18 cellular contexts compared by ENCODE assay signal in the genomic region with DNA sequence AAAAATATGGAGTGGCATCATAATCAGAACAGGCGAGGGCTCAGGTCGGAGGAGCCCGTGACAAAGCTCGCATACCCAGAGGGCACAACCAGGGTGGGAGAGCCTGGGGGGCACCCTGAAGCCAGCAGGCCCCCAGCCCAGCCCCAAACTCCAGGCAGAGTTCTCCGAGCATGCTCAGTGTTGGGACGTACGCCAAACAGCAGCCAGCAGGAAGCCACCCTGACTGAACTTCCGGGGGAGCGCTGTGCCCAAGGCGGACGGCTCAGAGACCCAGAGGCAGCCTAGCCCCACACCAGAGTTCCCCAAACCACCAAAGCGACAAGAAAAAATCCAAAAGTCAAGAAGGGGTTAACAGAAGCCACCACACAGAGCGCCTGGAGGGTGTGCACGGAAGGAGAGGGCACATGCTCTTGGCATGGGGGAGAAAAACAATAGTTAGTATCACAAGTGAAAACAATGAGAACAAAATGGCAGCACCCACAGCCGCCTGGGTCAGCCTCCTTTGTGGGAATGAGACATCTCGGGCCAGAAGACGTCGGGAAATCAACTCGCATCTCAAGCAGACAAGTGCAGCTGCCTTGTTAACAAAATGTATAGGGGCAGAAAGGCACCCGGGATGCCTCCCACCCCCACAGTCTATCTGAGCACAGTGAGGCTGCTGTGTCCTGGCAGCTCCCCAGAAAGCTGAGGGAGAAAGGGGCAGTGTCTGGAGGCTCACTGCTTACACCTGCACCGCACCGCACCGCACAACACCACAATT. TPM values are rescaled to one million over a fixed set of nuclear protein-coding genes. Genes with fewer than 3 reads are reported as not detected.
DNase-seq lines count a peak whose midpoint lies in the region; ATAC-seq and TF ChIP-seq lines count a peak whose summit lies in the region.
"Had no signal": no experiment of that assay in that cellular context is flagged by ENCODE, and none has a peak within 500 bp of the region (broad histone marks: within the 10 kb centered on the region; RNA-seq: fewer than 3 reads in every experiment).

No MANE protein-coding gene starts in this region.

- H4K20me1 ChIP-seq in osteoblast (ENCODE audit: insufficient read depth, low read length) = peaks cover 25% of the 10 kb centered on the region
- no peaks in the 10 kb centered on the region for H4K20me1 ChIP-seq in PC-3 (ENCODE audit: low read length)

- peak; percentile 37 for ATAC-seq in activated naive CD8-positive, alpha-beta T cell treated with anti-CD3 and anti-CD28 coated beads, Interleukin-2, amount 10 ng/mL, durations not matched to agents 7 days and 5 days (ENCODE audit: low read depth)
- ATAC-seq in PC-3 = no peak
- ATAC-seq: A549, left cardiac atrium had no signal

- CTCF ChIA-PET in activated CD4-positive, alpha-beta T cell treated with anti-CD3 and anti-CD28 coated beads, Interleukin-2, amount 10 ng/mL, durations not matched to agents 7 days and 5 days (lab: Charles Lee) = interaction anchor here (0.8 to 1.5 kb wide), 2 partner anchors 28 to 142 kb away, joined by 3 read pairs; no protein-coding TSS in a partner anchor
- CTCF ChIA-PET in PC-3 (lab: Charles Lee) = no interaction called here

- POLR2A ChIA-PET in activated CD4-positive, alpha-beta T cell treated with anti-CD3 and anti-CD28 coated beads, Interleukin-2, amount 10 ng/mL, durations not matched to agents 7 days and 5 days (lab: Charles Lee) = no interaction called here
- POLR2A ChIA-PET in activated naive CD8-positive, alpha-beta T cell treated with anti-CD3 and anti-CD28 coated beads, Interleukin-2, amount 10 ng/mL, durations not matched to agents 7 days and 5 days (lab: Charles Lee) = no interaction called here
- POLR2A ChIA-PET in PC-3 (lab: Charles Lee; ENCODE audit: unreplicated experiment) = no interaction called here

- peaks cover 30% of the 10 kb centered on the region for H3K36me3 Mint-ChIP-seq in activated CD4-positive, alpha-beta T cell treated with anti-CD3 and anti-CD28 coated beads, Interleukin-2, amount 10 ng/mL, durations not matched to agents 7 days and 5 days (ENCODE audit: low read depth)
- peaks cover 11% of the 10 kb centered on the region for H3K36me3 Mint-ChIP-seq in activated naive CD8-positive, alpha-beta T cell treated with anti-CD3 and anti-CD28 coated beads, Interleukin-2, amount 10 ng/mL, durations not matched to agents 7 days and 5 days

- H3K27ac Mint-ChIP-seq in activated CD4-positive, alpha-beta T cell treated with anti-CD3 and anti-CD28 coated beads, Interleukin-2, amount 10 ng/mL, durations not matched to agents 7 days and 5 days = peak overlapping the region; percentile 74
- H3K27ac Mint-ChIP-seq in activated naive CD8-positive, alpha-beta T cell treated with anti-CD3 and anti-CD28 coated beads, Interleukin-2, amount 10 ng/mL, durations not matched to agents 7 days and 5 days = peak overlapping the region; percentile 87
- H3K27ac Mint-ChIP-seq: type B pancreatic cell had no signal

- TF ChIP-seq CTCF in osteoblast (IDR thresholded peaks at IDR 0.05; ENCODE audit: extremely low read depth, low read depth, low read length) (no peak), colonic mucosa (IDR thresholded peaks at IDR 0.05) (no peak), PC-3 (conservative IDR thresholded peaks at IDR 0.05; ENCODE audit: low read depth, low read length) (no peak)

- no peaks in the 10 kb centered on the region for H3K27me3 Mint-ChIP-seq in activated CD4-positive, alpha-beta T cell treated with anti-CD3 and anti-CD28 coated beads, Interleukin-2, amount 10 ng/mL, durations not matched to agents 7 days and 5 days
- no peaks in the 10 kb centered on the region for H3K27me3 Mint-ChIP-seq in activated naive CD8-positive, alpha-beta T cell treated with anti-CD3 and anti-CD28 coated beads, Interleukin-2, amount 10 ng/mL, durations not matched to agents 7 days and 5 days
- H3K27me3 Mint-ChIP-seq: type B pancreatic cell had no signal

- no peaks in the 10 kb centered on the region for H3K4me1 Mint-ChIP-seq in activated CD4-positive, alpha-beta T cell treated with anti-CD3 and anti-CD28 coated beads, Interleukin-2, amount 10 ng/mL, durations not matched to agents 7 days and 5 days
- H3K4me1 Mint-ChIP-seq in activated naive CD8-positive, alpha-beta T cell treated with anti-CD3 and anti-CD28 coated beads, Interleukin-2, amount 10 ng/mL, durations not matched to agents 7 days and 5 days = peaks cover 4% of the 10 kb centered on the region

- H3K79me2 ChIP-seq in osteoblast (ENCODE audit: insufficient read depth, low read length) (peaks cover 8% of the 10 kb centered on the region), PC-3 (ENCODE audit: low read length) (no peaks in the 10 kb centered on the region)
- H3K79me2 ChIP-seq: hepatocyte had no signal

- H3K9ac ChIP-seq in colonic mucosa (ENCODE audit: low read depth in 2 of 2, low read length in 2 of 2) = no peak overlapping the region
- no peak overlapping the region for H3K9ac ChIP-seq in PC-3 (ENCODE audit: low read length)

- H3K9me3 ChIP-seq in KOPT-K1 (ENCODE audit: insufficient read depth, low read length, poor library complexity, severe bottlenecking) (no peaks in the 10 kb centered on the region), osteoblast (ENCODE audit: low read depth, low read length) (no peaks in the 10 kb centered on the region), colonic mucosa (no peaks in the 10 kb centered on the region), PC-3 (ENCODE audit: low read length) (no peaks in the 10 kb centered on the region)
- H3K9me3 ChIP-seq: A549 had no signal

- no peaks in the 10 kb centered on the region for H3K9me2 ChIP-seq in PC-3 (replicated peaks; ENCODE audit: low read length)

- H3K4me1 ChIP-seq in osteoblast (ENCODE audit: insufficient read depth, low read length) (peaks cover 5% of the 10 kb centered on the region), colonic mucosa (no peaks in the 10 kb centered on the region), PC-3 (ENCODE audit: insufficient read depth, low read length) (no peaks in the 10 kb centered on the region)
- H3K4me1 ChIP-seq: A549 had no signal

- intact Hi-C loops in colonic mucosa (cut with DNase I) (no loop called here), PC-3 (cut with micrococcal nuclease) (no loop called here)

- H3F3A ChIP-seq in PC-3 (ENCODE audit: low read length, unreplicated experiment) = no peaks in the 10 kb centered on the region

- H3K4me2 ChIP-seq in osteoblast (ENCODE audit: insufficient read depth, low read length) (no peak overlapping the region), PC-3 (ENCODE audit: low read length) (no peak overlapping the region)
- H3K4me2 ChIP-seq: A549, hepatocyte had no signal

- peak overlapping the region; percentile 87 for H3K27ac ChIP-seq in KOPT-K1 (ENCODE audit: low read depth, low read length, poor library complexity, severe bottlenecking)
- H3K27ac ChIP-seq in osteoblast (ENCODE audit: low read depth, low read length) = no peak overlapping the region
- H3K27ac ChIP-seq in colonic mucosa = no peak overlapping the region
- H3K27ac ChIP-seq in PC-3 (ENCODE audit: low read length) = no peak overlapping the region
- H3K27ac ChIP-seq: A549, hepatocyte had no signal

- DNase-seq in activated CD4-positive, alpha-beta T cell treated with anti-CD3 and anti-CD28 coated beads, Interleukin-2, amount 10 ng/mL, durations not matched to agents 7 days and 5 days = no peak
- no peak for DNase-seq in activated CD4-positive, alpha-beta T cell treated with anti-CD3 and anti-CD28 coated beads, Interleukin-2, amount 50 U/mL, for 4 hours
- DNase-seq in activated naive CD8-positive, alpha-beta T cell treated with anti-CD3 and anti-CD28 coated beads, Interleukin-2, amount 10 ng/mL, durations not matched to agents 7 days and 5 days = no peak
- DNase-seq in osteoblast (ENCODE audit: insufficient read length, low spot score, missing footprints) (peak; percentile 21), NCI-H82 treated with DMSO at 0.1 percent for 48 hours (lab: John Stamatoyannopoulos, UW; ENCODE audit: unreplicated experiment) (no peak), colonic mucosa (no peak), PC-3 (no peak)
- DNase-seq: COR-L47; effector memory CD4-positive, alpha-beta T cell; left cardiac atrium; NCI-H1092; NK-92 treated with Interleukin-12 subunit alpha and Interleukin-12 subunit beta, amount 100 ng/mL, for 24 hours; stimulated activated CD4-positive, alpha-beta T cell treated with anti-CD3 and anti-CD28 coated beads, Interleukin-4, amount 100 ng/mL, for 24 hours had no signal

- H3K36me3 ChIP-seq in KOPT-K1 (ENCODE audit: insufficient read depth, low read length) (peaks cover 80% of the 10 kb centered on the region), osteoblast (ENCODE audit: insufficient read depth, low read length) (peaks cover 61% of the 10 kb centered on the region), colonic mucosa (peaks cover 31% of the 10 kb centered on the region), PC-3 (ENCODE audit: low read depth, low read length) (peaks cover 65% of the 10 kb centered on the region)

- BruUV-seq in PC-3 (replicated peaks; lab: Mats Ljungman, UMichigan) = no TSS peak

- H3K4me3 Mint-ChIP-seq in activated CD4-positive, alpha-beta T cell treated with anti-CD3 and anti-CD28 coated beads, Interleukin-2, amount 10 ng/mL, durations not matched to agents 7 days and 5 days = no peak overlapping the region
- H3K4me3 Mint-ChIP-seq in activated naive CD8-positive, alpha-beta T cell treated with anti-CD3 and anti-CD28 coated beads, Interleukin-2, amount 10 ng/mL, durations not matched to agents 7 days and 5 days = peak overlapping the region; percentile 50
- H3K4me3 Mint-ChIP-seq: type B pancreatic cell had no signal

- H3K9me3 Mint-ChIP-seq in activated CD4-positive, alpha-beta T cell treated with anti-CD3 and anti-CD28 coated beads, Interleukin-2, amount 10 ng/mL, durations not matched to agents 7 days and 5 days = no peaks in the 10 kb centered on the region
- no peaks in the 10 kb centered on the region for H3K9me3 Mint-ChIP-seq in activated naive CD8-positive, alpha-beta T cell treated with anti-CD3 and anti-CD28 coated beads, Interleukin-2, amount 10 ng/mL, durations not matched to agents 7 days and 5 days
- H3K9me3 Mint-ChIP-seq: type B pancreatic cell had no signal

- H3K4me3 ChIP-seq in osteoblast (ENCODE audit: insufficient read depth, low read length) = no peak overlapping the region
- H3K4me3 ChIP-seq in colonic mucosa = no peak overlapping the region
- H3K4me3 ChIP-seq in PC-3 (ENCODE audit: low read length) = no peak overlapping the region
- H3K4me3 ChIP-seq: A549, hepatocyte had no signal

- no peak overlapping the region for H2AFZ ChIP-seq in osteoblast (ENCODE audit: low read length)
- H2AFZ ChIP-seq in PC-3 (ENCODE audit: low read length) = no peak overlapping the region
- H2AFZ ChIP-seq: hepatocyte had no signal

- H3K27me3 ChIP-seq in osteoblast (ENCODE audit: insufficient read depth, low read length) = no peaks in the 10 kb centered on the region
- H3K27me3 ChIP-seq in colonic mucosa = no peaks in the 10 kb centered on the region
- no peaks in the 10 kb centered on the region for H3K27me3 ChIP-seq in PC-3 (ENCODE audit: low read length)
- H3K27me3 ChIP-seq: hepatocyte had no signal

RNA-seq across cellular contexts. Expression of a gene that starts 11.9 kb away (rescaled TPM):
- total RNA-seq in activated CD4-positive, alpha-beta T cell treated with anti-CD3 and anti-CD28 coated beads, Interleukin-2, amount 10 ng/mL, durations not matched to agents 7 days and 5 days = 100 to 1,000 TPM; 140 to 147 TPM
- 100 to 1,000 TPM; 163 to 164 TPM for total RNA-seq in activated naive CD8-positive, alpha-beta T cell treated with anti-CD3 and anti-CD28 coated beads, Interleukin-2, amount 10 ng/mL, durations not matched to agents 7 days and 5 days
- total RNA-seq in osteoblast = 102 TPM in 2 replicates
- total RNA-seq in colonic mucosa = 10 to 100 TPM; 88.0 to 95.0 TPM
- 153 and 173 TPM in 2 replicates for total RNA-seq in PC-3 (2014; rRNA removed)

RNA-seq across cellular contexts. Expression of a gene that starts 12.7 kb away (rescaled TPM):
- total RNA-seq in activated CD4-positive, alpha-beta T cell treated with anti-CD3 and anti-CD28 coated beads, Interleukin-2, amount 10 ng/mL, durations not matched to agents 7 days and 5 days = under 1 TPM in 1 of 2 experiments, not detected in 1; 0.27 TPM
- total RNA-seq in activated naive CD8-positive, alpha-beta T cell treated with anti-CD3 and anti-CD28 coated beads, Interleukin-2, amount 10 ng/mL, durations not matched to agents 7 days and 5 days = not detected
- total RNA-seq in osteoblast (not detected in 2 replicates), colonic mucosa (not detected), PC-3 (2014; rRNA removed) (0.11 TPM in 1 of 2 replicates, not detected in the other)
- total RNA-seq: hepatocyte, left cardiac atrium, omental fat pad had no signal

RNA-seq across cellular contexts. Expression of a gene that starts 17.1 kb away (rescaled TPM):
- under 1 TPM; 0.15 TPM for total RNA-seq in activated CD4-positive, alpha-beta T cell treated with anti-CD3 and anti-CD28 coated beads, Interleukin-2, amount 10 ng/mL, durations not matched to agents 7 days and 5 days
- not detected for total RNA-seq in activated naive CD8-positive, alpha-beta T cell treated with anti-CD3 and anti-CD28 coated beads, Interleukin-2, amount 10 ng/mL, durations not matched to agents 7 days and 5 days
- total RNA-seq in osteoblast (0.29 TPM in 1 of 2 replicates, not detected in the other), colonic mucosa (under 1 TPM; 0.19 to 0.49 TPM), PC-3 (2014; rRNA removed) (0.69 and 2.2 TPM in 2 replicates)
- total RNA-seq: hepatocyte, left cardiac atrium had no signal

RNA-seq across cellular contexts. Expression of a gene that starts 19.4 kb away (rescaled TPM):
- total RNA-seq in activated CD4-positive, alpha-beta T cell treated with anti-CD3 and anti-CD28 coated beads, Interleukin-2, amount 10 ng/mL, durations not matched to agents 7 days and 5 days = 10 to 100 TPM; 91.3 to 96.0 TPM
- 10 to 100 TPM; 81.6 to 83.0 TPM for total RNA-seq in activated naive CD8-positive, alpha-beta T cell treated with anti-CD3 and anti-CD28 coated beads, Interleukin-2, amount 10 ng/mL, durations not matched to agents 7 days and 5 days
- total RNA-seq in osteoblast (22.7 and 25.3 TPM in 2 replicates), colonic mucosa (10 to 100 TPM; 65.1 to 78.0 TPM), PC-3 (2014; rRNA removed) (60.8 and 71.4 TPM in 2 replicates)

RNA-seq across cellular contexts. Expression of a gene that starts 49.3 kb away (rescaled TPM):
- under 1 TPM; 0.20 to 0.48 TPM for total RNA-seq in activated CD4-positive, alpha-beta T cell treated with anti-CD3 and anti-CD28 coated beads, Interleukin-2, amount 10 ng/mL, durations not matched to agents 7 days and 5 days
- total RNA-seq in activated naive CD8-positive, alpha-beta T cell treated with anti-CD3 and anti-CD28 coated beads, Interleukin-2, amount 10 ng/mL, durations not matched to agents 7 days and 5 days = 1 to 10 TPM; 5.4 to 5.8 TPM
- total RNA-seq in osteoblast (not detected in 2 replicates), colonic mucosa (1 to 10 TPM; 1.4 to 2.5 TPM), PC-3 (2014; rRNA removed) (0.26 and 0.69 TPM in 2 replicates)
- total RNA-seq: left cardiac atrium had no signal
